In genomic region chr1:108668777-108669176, GRCh38 we compare ENCODE assay signal across 1 cellular context.
A peak's percentile ranks its signal among the peaks of the same experiment; 100 is the strongest.
TF ChIP-seq lines count a peak whose summit lies in the region.

No MANE protein-coding gene starts in this region.

TF ChIP-seq in K562, 482 proteins besides CTCF, POLR2A, EP300 and RAD21:
- TF ChIP-seq ZNF512 (tag; IDR thresholded peaks at IDR 0.05) (peak; percentile 80; the same call in 1 of the 2 replicates), EHMT2 (IDR thresholded peaks at IDR 0.05) (0 out of 2 replicates have a peak, but pooled peaks have one; percentile 15), MCM7 (IDR thresholded peaks at IDR 0.05) (0 out of 4 replicates have a peak, but pooled peaks of 1 of the 2 experiments have one; percentile 53), HLTF (IDR thresholded peaks at IDR 0.05) (0 out of 2 replicates have a peak, but pooled peaks have one; percentile 43), ESRRB (CRISPR knock-in tag; IDR thresholded peaks at IDR 0.05; ENCODE audit: borderline replicate concordance) (no peak), ZNF449 (CRISPR knock-in tag; IDR thresholded peaks at IDR 0.05) (no peak), THRB (CRISPR knock-in tag; conservative IDR thresholded peaks at IDR 0.05) (0 out of 2 replicates have a peak, but pooled peaks have one; percentile 23), TEAD1 (CRISPR knock-in tag; IDR thresholded peaks at IDR 0.05) (no peak), LARP7 (IDR thresholded peaks at IDR 0.05) (peak; percentile 67; the same call in 1 of the 2 replicates), CHCHD3 (CRISPR knock-in tag; IDR thresholded peaks at IDR 0.05) (no peak), TFAP4 (CRISPR knock-in tag; IDR thresholded peaks at IDR 0.05; ENCODE audit: borderline replicate concordance) (no peak)
TF ChIP-seq in K562: peak in this region for 6.
